In the genomic region with DNA sequence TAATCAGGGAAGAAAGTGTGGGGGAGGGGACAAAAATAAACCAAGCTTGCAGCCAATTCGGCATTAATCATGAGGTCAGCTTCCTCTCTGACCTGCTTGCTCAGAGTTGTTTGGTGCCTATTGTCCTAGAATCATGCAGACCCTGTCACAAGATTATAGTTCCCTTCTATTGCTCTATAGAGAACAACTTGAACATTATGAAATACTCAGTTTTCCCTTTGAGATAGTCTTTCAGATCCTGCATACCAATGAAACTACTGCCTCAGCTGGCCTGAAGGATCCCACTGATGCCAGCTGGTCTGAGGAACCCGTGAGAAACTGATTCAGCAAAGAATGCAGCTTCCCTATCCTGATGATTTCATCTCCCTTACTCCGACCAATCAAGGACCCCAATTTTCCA, we compare ENCODE assay signal across 10 cellular contexts. TPM values are rescaled to one million over a fixed set of nuclear protein-coding genes. Genes with fewer than 3 reads are reported as not detected.
DNase-seq lines count a peak whose midpoint lies in the region; ATAC-seq, FAIRE-seq and TF ChIP-seq lines count a peak whose summit lies in the region.
"Had no signal": no experiment of that assay in that cellular context is flagged by ENCODE, and none has a peak within 500 bp of the region (broad histone marks: within the 10 kb centered on the region; RNA-seq: fewer than 3 reads in every experiment).

No MANE protein-coding gene starts in this region.

- intact Hi-C loops in endothelial cell of umbilical vein (cut with micrococcal nuclease): loop anchor here (2.0 to 5.0 kb wide), 2 partner anchors 28 to 94 kb away; partner anchors contain the start of gene FASTKD1

- H3K79me2 ChIP-seq in OCI-LY3 (ENCODE audit: low read length) (no peaks in the 10 kb centered on the region), endothelial cell of umbilical vein (ENCODE audit: control insufficient read depth, insufficient read depth, low read length) (no peaks in the 10 kb centered on the region)

- H3K27me3 ChIP-seq in OCI-LY3 (ENCODE audit: low read depth, low read length) (no peaks in the 10 kb centered on the region), endothelial cell of umbilical vein (ENCODE audit: control insufficient read depth in 2 of 2, insufficient read depth in 2 of 2, low read length in 2 of 2) (no peaks in the 10 kb centered on the region)
- H3K27me3 ChIP-seq: heart right ventricle had no signal

- no peaks in the 10 kb centered on the region for H3K9me3 Mint-ChIP-seq in nephron

- ATAC-seq in GM21723 (IDR thresholded peaks at IDR 0.05; ENCODE audit: unreplicated experiment): no peak

- H3K27ac Mint-ChIP-seq in nephron: peak overlapping the region; percentile 61 to 97 (median 91)

- POLR2A ChIA-PET in endothelial cell of umbilical vein (lab: Charles Lee): interaction anchor here (1.7 kb wide), 1 partner anchor 349 kb away, joined by 6 read pairs; the partner anchor contains the start of gene UBR3

- H3K27me3 Mint-ChIP-seq in nephron (ENCODE audit: low read depth): no peaks in the 10 kb centered on the region

- no TSS peak for BruUV-seq in endothelial cell of umbilical vein (replicated peaks; lab: Mats Ljungman, UMichigan)

- DNase-seq in CD1c-positive myeloid dendritic cell (ENCODE audit: extremely low spot score) (peak; percentile 79), endothelial cell of umbilical vein (ENCODE audit: low read depth, low spot score) (peak; percentile 80), NCI-H526 (lab: John Stamatoyannopoulos, UW) (no peak), midbrain (lab: John Stamatoyannopoulos, UW) (no peak), DMS79 treated with DMSO at 0.1 percent for 48 hours (lab: John Stamatoyannopoulos, UW) (no peak)
- DNase-seq: heart right ventricle had no signal

- no peak for TF ChIP-seq CTCF in OCI-LY3 (IDR thresholded peaks at IDR 0.05; ENCODE audit: low read depth, low read length)
- TF ChIP-seq CTCF in endothelial cell of umbilical vein (IDR thresholded peaks at IDR 0.05; ENCODE audit: extremely low read depth in 1 of 2, insufficient read depth in 1 of 2, low read depth in 1 of 2, low read length in 2 of 2): no peak
- no peak for TF ChIP-seq CTCF in nephron (IDR thresholded peaks at IDR 0.05; ENCODE audit: unreplicated experiment in 3 of 3)

- H3K4me3 Mint-ChIP-seq in nephron: peak overlapping the region; percentile 87 to 96 (median 92)

- H3K4me1 ChIP-seq in OCI-LY3 (ENCODE audit: low read length) (peaks cover 8% of the 10 kb centered on the region), endothelial cell of umbilical vein (ENCODE audit: control insufficient read depth, extremely low read depth, insufficient read depth, low read length) (peaks cover 17% of the 10 kb centered on the region)

- H3K9ac ChIP-seq in OCI-LY3 (ENCODE audit: low read length): no peak overlapping the region
- H3K9ac ChIP-seq in endothelial cell of umbilical vein (replicated peaks; ENCODE audit: extremely low read depth, insufficient read depth, low read length): peak overlapping the region; percentile 7

- H3K9me3 ChIP-seq in OCI-LY3 (ENCODE audit: insufficient read depth, low read length) (no peaks in the 10 kb centered on the region), endothelial cell of umbilical vein (replicated peaks; ENCODE audit: control insufficient read depth, insufficient read depth, low read length) (no peaks in the 10 kb centered on the region)
- H3K9me3 ChIP-seq: heart right ventricle had no signal

- H3K9me1 ChIP-seq in endothelial cell of umbilical vein (replicated peaks; ENCODE audit: control insufficient read depth, extremely low read depth, insufficient read depth, low read length): no peaks in the 10 kb centered on the region

- H4K20me1 ChIP-seq in OCI-LY3 (ENCODE audit: insufficient read depth, low read length) (no peaks in the 10 kb centered on the region), endothelial cell of umbilical vein (replicated peaks; ENCODE audit: control insufficient read depth, extremely low read depth, insufficient read depth, low read length) (no peaks in the 10 kb centered on the region)

- H3K4me2 ChIP-seq in OCI-LY3 (ENCODE audit: low read length) (peak overlapping the region; percentile 61; the same call in 1 of the 2 replicates), endothelial cell of umbilical vein (ENCODE audit: insufficient read depth, low read length) (peak overlapping the region; percentile 42)

- peaks cover 12% of the 10 kb centered on the region for H3K36me3 Mint-ChIP-seq in nephron (ENCODE audit: low read depth)

- CTCF ChIA-PET in endothelial cell of umbilical vein (lab: Charles Lee): interaction anchor here (0.9 to 3.4 kb wide), 7 partner anchors 9 to 335 kb away, joined by 3 to 21 read pairs (median 4); no protein-coding TSS in a partner anchor

- no peak overlapping the region for H3K4me3 ChIP-seq in OCI-LY3 (ENCODE audit: low read length)
- no peak overlapping the region for H3K4me3 ChIP-seq in endothelial cell of umbilical vein (replicated peaks in 1 of 3; ENCODE audit: insufficient read depth in 1 of 3, low read depth in 1 of 3, low read length in 3 of 3)

- H2AFZ ChIP-seq in OCI-LY3 (ENCODE audit: low read depth, low read length) (peak overlapping the region; percentile 66), endothelial cell of umbilical vein (ENCODE audit: low read depth, low read length) (peak overlapping the region; percentile 75)

- H3K27ac ChIP-seq in OCI-LY3 (ENCODE audit: low read length) (no peak overlapping the region), endothelial cell of umbilical vein (ENCODE audit: insufficient read depth, low read depth, low read length) (peak overlapping the region; percentile 66)

- H3K4me1 Mint-ChIP-seq in nephron: peaks cover 24% of the 10 kb centered on the region

- FAIRE-seq in endothelial cell of umbilical vein (lab: Jason Lieb, UNC): peak; percentile 89
- FAIRE-seq: G401.6 had no signal

- dilution Hi-C loops in endothelial cell of umbilical vein (cut with MboI; ENCODE audit: extremely low pct_ligation_motif_present, low sequenced_read_pairs): no loop called here

- no peaks in the 10 kb centered on the region for H3K36me3 ChIP-seq in OCI-LY3 (replicated peaks; ENCODE audit: low read depth, low read length)
- peaks cover 0 to under 1% of the 10 kb centered on the region in 2 experiments for H3K36me3 ChIP-seq in endothelial cell of umbilical vein (ENCODE audit: control insufficient read depth in 2 of 2, extremely low read depth in 1 of 2, insufficient read depth in 2 of 2, low read length in 2 of 2)

- TF ChIP-seq POLR2A in endothelial cell of umbilical vein (IDR thresholded peaks at IDR 0.05; ENCODE audit: low read depth, low read length): no peak

TF ChIP-seq in endothelial cell of umbilical vein, 7 proteins besides CTCF, POLR2A, EP300 and RAD21:
- peak; percentile 59 for TF ChIP-seq JUN (IDR thresholded peaks at IDR 0.05; ENCODE audit: borderline replicate concordance, insufficient read depth, insufficient read length, low read depth)
- TF ChIP-seq FOS (IDR thresholded peaks at IDR 0.05; ENCODE audit: borderline replicate concordance, insufficient read depth, low read length): peak; percentile 57
- no peak for TF ChIP-seq MYC (IDR thresholded peaks at IDR 0.05; ENCODE audit: low read depth, low read length)
- no peak for TF ChIP-seq POLR2AphosphoS5 (IDR thresholded peaks at IDR 0.05; ENCODE audit: insufficient read depth, low read depth, low read length)
- no peak for TF ChIP-seq GATA2 (IDR thresholded peaks at IDR 0.05; ENCODE audit: insufficient read depth, insufficient read length, low read depth, low read length)
- TF ChIP-seq EZH2 (IDR thresholded peaks at IDR 0.05; ENCODE audit: borderline replicate concordance, low read depth, low read length, severe bottlenecking): no peak

RNA-seq across cellular contexts. Expression of gene BBS5, which starts 1.0 kb away (rescaled TPM):
- 4.1 and 5.6 TPM in 2 replicates for total RNA-seq in endothelial cell of umbilical vein
- polyA plus RNA-seq in endothelial cell of umbilical vein: 2.4 and 2.9 TPM in 2 replicates
- 2.0 and 2.5 TPM in 2 replicates for polyA plus RNA-seq in endothelial cell of umbilical vein (2011; cell fraction: cytosol; rRNA removed)
- 4.1 and 5.1 TPM in 2 replicates for polyA plus RNA-seq in endothelial cell of umbilical vein (2011; cell fraction: nucleus; rRNA removed)
- 4.3 and 5.3 TPM in 2 replicates for polyA plus RNA-seq in endothelial cell of umbilical vein (2012)
- 1.5 and 3.5 TPM in 2 replicates for polyA minus RNA-seq in endothelial cell of umbilical vein
- polyA minus RNA-seq in endothelial cell of umbilical vein (2011; cell fraction: cytosol; rRNA and poly(A)+ RNA removed): not detected
- 5.0 and 6.6 TPM in 2 replicates for polyA minus RNA-seq in endothelial cell of umbilical vein (2011; cell fraction: nucleus; rRNA and poly(A)+ RNA removed)

RNA-seq across cellular contexts. Expression of gene KLHL41, which starts 31.2 kb away (rescaled TPM):
- total RNA-seq in endothelial cell of umbilical vein: 0.21 and 0.73 TPM in 2 replicates
- 0.05 and 0.08 TPM in 2 replicates for polyA plus RNA-seq in endothelial cell of umbilical vein
- 0.05 and 0.13 TPM in 2 replicates for polyA plus RNA-seq in endothelial cell of umbilical vein (2011; cell fraction: cytosol; rRNA removed)
- polyA plus RNA-seq in endothelial cell of umbilical vein (2011; cell fraction: nucleus; rRNA removed): 0.42 and 0.70 TPM in 2 replicates
- 0.16 and 0.19 TPM in 2 replicates for polyA plus RNA-seq in endothelial cell of umbilical vein (2012)
- polyA minus RNA-seq in endothelial cell of umbilical vein: 0.15 and 0.32 TPM in 2 replicates
- polyA minus RNA-seq in endothelial cell of umbilical vein (2011; cell fraction: cytosol; rRNA and poly(A)+ RNA removed): not detected
- polyA minus RNA-seq in endothelial cell of umbilical vein (2011; cell fraction: nucleus; rRNA and poly(A)+ RNA removed): 0.24 and 0.29 TPM in 2 replicates

Comparison
In these comparisons a context has a peak if more than half of its experiments do, and no peak if none do; other contexts are left out.
1. DNase-seq: peak in CD1c-positive myeloid dendritic cell (single experiment) and endothelial cell of umbilical vein (single experiment); none in NCI-H526 (0 of 2), midbrain (single experiment) and DMS79 treated with DMSO at 0.1 percent for 48 hours (single experiment).